In genomic region chr11:8593935-8594909, GRCh38 we compare ENCODE assay signal across 1 cellular context.
TF ChIP-seq lines count a peak whose summit lies in the region.

Gene STK33, minus strand, starts transcription at chr11:8594228. Its CDS starts 119,323 bp downstream, at chr11:8474905.

TF ChIP-seq in HepG2, 621 proteins besides CTCF, POLR2A, EP300 and RAD21 (continued from another document and continues in another):
- TF ChIP-seq, protein P1, sequence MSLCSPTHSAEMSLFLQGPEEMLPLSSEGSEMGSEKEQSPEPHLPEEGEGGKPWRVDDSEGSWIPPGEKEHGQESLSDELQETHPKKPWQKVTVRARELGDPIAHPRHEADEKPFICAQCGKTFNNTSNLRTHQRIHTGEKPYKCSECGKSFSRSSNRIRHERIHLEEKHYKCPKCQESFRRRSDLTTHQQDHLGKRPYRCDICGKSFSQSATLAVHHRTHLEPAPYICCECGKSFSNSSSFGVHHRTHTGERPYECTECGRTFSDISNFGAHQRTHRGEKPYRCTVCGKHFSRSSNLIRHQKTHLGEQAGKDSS (CRISPR knock-in tag; IDR thresholded peaks at IDR 0.05; ENCODE audit: borderline replicate concordance, low read depth) = no peak
- 0 out of 2 replicates have a peak, but pooled peaks have one; percentile 43 for TF ChIP-seq ZSCAN30 (CRISPR knock-in tag; IDR thresholded peaks at IDR 0.05)
- peak; percentile 59; the same call in 1 of the 2 replicates for TF ChIP-seq THRA (CRISPR knock-in tag; IDR thresholded peaks at IDR 0.05; ENCODE audit: borderline replicate concordance)
- TF ChIP-seq TSC22D2 (CRISPR knock-in tag; IDR thresholded peaks at IDR 0.05; ENCODE audit: borderline replicate concordance) = 0 out of 2 replicates have a peak, but pooled peaks have one; percentile 55
- TF ChIP-seq ZNF749 (CRISPR knock-in tag; IDR thresholded peaks at IDR 0.05; ENCODE audit: borderline replicate concordance) = peak; percentile 37; the same call in 1 of the 2 replicates
- peak; percentile 58 for TF ChIP-seq XRCC5 (optimal IDR thresholded peaks at IDR 0.05; ENCODE audit: low read length)
- TF ChIP-seq, protein P2, sequence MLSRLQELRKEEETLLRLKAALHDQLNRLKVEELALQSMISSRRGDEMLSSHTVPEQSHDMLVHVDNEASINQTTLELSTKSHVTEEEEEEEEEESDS (CRISPR knock-in tag; IDR thresholded peaks at IDR 0.05; ENCODE audit: borderline replicate concordance) = no peak
- TF ChIP-seq ZMYM4 (CRISPR knock-in tag; IDR thresholded peaks at IDR 0.05) = peak; percentile 54
- peak; percentile 83 for TF ChIP-seq ZNF205 (CRISPR knock-in tag; IDR thresholded peaks at IDR 0.05)
- TF ChIP-seq, protein P3, sequence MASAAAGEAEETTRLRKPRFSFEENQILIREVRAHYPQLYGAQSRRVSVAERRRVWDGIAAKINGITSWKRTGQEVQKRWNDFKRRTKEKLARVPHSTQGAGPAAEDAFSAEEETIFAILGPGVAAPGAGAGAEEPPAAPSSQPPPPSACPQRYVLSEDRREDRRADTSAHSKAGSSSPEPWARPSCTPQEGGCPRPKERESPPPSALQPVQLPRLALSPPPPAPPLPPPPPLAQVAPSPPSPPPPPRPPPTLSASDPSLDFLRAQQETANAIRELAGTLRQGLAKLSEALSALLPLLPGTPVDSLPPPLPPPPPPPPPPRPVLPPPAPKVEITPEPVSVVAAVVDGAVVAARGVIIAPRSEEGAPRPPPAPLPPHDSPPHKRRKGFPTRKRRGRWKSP (CRISPR knock-in tag; IDR thresholded peaks at IDR 0.05) = peak; percentile 13; the same call in 1 of the 2 replicates
- TF ChIP-seq ZFP36L1 (CRISPR knock-in tag; IDR thresholded peaks at IDR 0.05) = no peak
- no peak for TF ChIP-seq ZNF850 (CRISPR knock-in tag; conservative IDR thresholded peaks at IDR 0.05)
- no peak for TF ChIP-seq ZNF580 (CRISPR knock-in tag; IDR thresholded peaks at IDR 0.05; ENCODE audit: borderline replicate concordance, low read depth)
- TF ChIP-seq, protein P4, sequence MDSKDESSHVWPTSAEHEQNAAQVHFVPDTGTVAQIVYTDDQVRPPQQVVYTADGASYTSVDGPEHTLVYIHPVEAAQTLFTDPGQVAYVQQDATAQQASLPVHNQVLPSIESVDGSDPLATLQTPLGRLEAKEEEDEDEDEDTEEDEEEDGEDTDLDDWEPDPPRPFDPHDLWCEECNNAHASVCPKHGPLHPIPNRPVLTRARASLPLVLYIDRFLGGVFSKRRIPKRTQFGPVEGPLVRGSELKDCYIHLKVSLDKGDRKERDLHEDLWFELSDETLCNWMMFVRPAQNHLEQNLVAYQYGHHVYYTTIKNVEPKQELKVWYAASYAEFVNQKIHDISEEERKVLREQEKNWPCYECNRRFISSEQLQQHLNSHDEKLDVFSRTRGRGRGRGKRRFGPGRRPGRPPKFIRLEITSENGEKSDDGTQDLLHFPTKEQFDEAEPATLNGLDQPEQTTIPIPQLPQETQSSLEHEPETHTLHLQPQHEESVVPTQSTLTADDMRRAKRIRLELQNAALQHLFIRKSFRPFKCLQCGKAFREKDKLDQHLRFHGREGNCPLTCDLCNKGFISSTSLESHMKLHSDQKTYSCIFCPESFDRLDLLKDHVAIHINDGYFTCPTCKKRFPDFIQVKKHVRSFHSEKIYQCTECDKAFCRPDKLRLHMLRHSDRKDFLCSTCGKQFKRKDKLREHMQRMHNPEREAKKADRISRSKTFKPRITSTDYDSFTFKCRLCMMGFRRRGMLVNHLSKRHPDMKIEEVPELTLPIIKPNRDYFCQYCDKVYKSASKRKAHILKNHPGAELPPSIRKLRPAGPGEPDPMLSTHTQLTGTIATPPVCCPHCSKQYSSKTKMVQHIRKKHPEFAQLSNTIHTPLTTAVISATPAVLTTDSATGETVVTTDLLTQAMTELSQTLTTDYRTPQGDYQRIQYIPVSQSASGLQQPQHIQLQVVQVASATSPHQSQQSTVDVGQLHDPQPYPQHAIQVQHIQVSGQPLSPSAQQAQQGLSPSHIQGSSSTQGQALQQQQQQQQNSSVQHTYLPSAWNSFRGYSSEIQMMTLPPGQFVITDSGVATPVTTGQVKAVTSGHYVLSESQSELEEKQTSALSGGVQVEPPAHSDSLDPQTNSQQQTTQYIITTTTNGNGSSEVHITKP (CRISPR knock-in tag; IDR thresholded peaks at IDR 0.05; ENCODE audit: low read depth) = peak; percentile 50; the same call in 1 of the 2 replicates
- peak; percentile 66; the same call in 1 of the 2 replicates for TF ChIP-seq KDM5B (CRISPR knock-in tag; IDR thresholded peaks at IDR 0.05; ENCODE audit: borderline replicate concordance)
- 0 out of 2 replicates have a peak, but pooled peaks have one; percentile 20 for TF ChIP-seq YEATS2 (CRISPR knock-in tag; IDR thresholded peaks at IDR 0.05; ENCODE audit: borderline replicate concordance)
- TF ChIP-seq, protein P5, sequence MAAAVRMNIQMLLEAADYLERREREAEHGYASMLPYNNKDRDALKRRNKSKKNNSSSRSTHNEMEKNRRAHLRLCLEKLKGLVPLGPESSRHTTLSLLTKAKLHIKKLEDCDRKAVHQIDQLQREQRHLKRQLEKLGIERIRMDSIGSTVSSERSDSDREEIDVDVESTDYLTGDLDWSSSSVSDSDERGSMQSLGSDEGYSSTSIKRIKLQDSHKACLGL (CRISPR knock-in tag; IDR thresholded peaks at IDR 0.05) = peak; percentile 29; the same call in 1 of the 2 replicates
- TF ChIP-seq TCF12 (IDR thresholded peaks at IDR 0.05) = no peak
- peak; percentile 63; the same call in 1 of the 2 replicates for TF ChIP-seq TCF12 (CRISPR knock-in tag; IDR thresholded peaks at IDR 0.05)
- 0 out of 2 replicates have a peak, but pooled peaks have one; percentile 9 for TF ChIP-seq SOX5 (CRISPR knock-in tag; IDR thresholded peaks at IDR 0.05; ENCODE audit: borderline replicate concordance)
- peak; percentile 74 for TF ChIP-seq RBFOX2 (IDR thresholded peaks at IDR 0.05; ENCODE audit: low read depth, low read length)
- no peak for TF ChIP-seq ZNF414 (CRISPR knock-in tag; IDR thresholded peaks at IDR 0.05)
- peak; percentile 84 for TF ChIP-seq KMT2A (CRISPR knock-in tag; IDR thresholded peaks at IDR 0.05)
- 0 out of 2 replicates have a peak, but pooled peaks have one; percentile 24 for TF ChIP-seq ZNF607 (CRISPR knock-in tag; IDR thresholded peaks at IDR 0.05; ENCODE audit: borderline replicate concordance)
- peak; percentile 72; the same call in 1 of the 2 replicates for TF ChIP-seq ZNF230 (CRISPR knock-in tag; IDR thresholded peaks at IDR 0.05)
- TF ChIP-seq PAX8 (CRISPR knock-in tag; IDR thresholded peaks at IDR 0.05; ENCODE audit: borderline replicate concordance) = no peak
- TF ChIP-seq, protein P6, sequence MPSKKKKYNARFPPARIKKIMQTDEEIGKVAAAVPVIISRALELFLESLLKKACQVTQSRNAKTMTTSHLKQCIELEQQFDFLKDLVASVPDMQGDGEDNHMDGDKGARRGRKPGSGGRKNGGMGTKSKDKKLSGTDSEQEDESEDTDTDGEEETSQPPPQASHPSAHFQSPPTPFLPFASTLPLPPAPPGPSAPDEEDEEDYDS (CRISPR knock-in tag; IDR thresholded peaks at IDR 0.05) = 0 out of 2 replicates have a peak, but pooled peaks have one; percentile 14
- TF ChIP-seq ZMAT3 (CRISPR knock-in tag; conservative IDR thresholded peaks at IDR 0.05) = 0 out of 2 replicates have a peak, but pooled peaks have one; percentile 24
- no peak for TF ChIP-seq ZNF329 (CRISPR knock-in tag; IDR thresholded peaks at IDR 0.05; ENCODE audit: low read depth)
- TF ChIP-seq ZNF235 (CRISPR knock-in tag; IDR thresholded peaks at IDR 0.05; ENCODE audit: borderline replicate concordance) = 0 out of 2 replicates have a peak, but pooled peaks have one; percentile 47
- no peak for TF ChIP-seq ZBTB1 (CRISPR knock-in tag; IDR thresholded peaks at IDR 0.05; ENCODE audit: borderline replicate concordance)
- no peak for TF ChIP-seq ZNF296 (CRISPR knock-in tag; conservative IDR thresholded peaks at IDR 0.05)
- no peak for TF ChIP-seq ZNF652 (CRISPR knock-in tag; IDR thresholded peaks at IDR 0.05; ENCODE audit: borderline replicate concordance, low read depth)
- TF ChIP-seq MZF1 (CRISPR knock-in tag; IDR thresholded peaks at IDR 0.05; ENCODE audit: borderline replicate concordance) = no peak
- 0 out of 2 replicates have a peak, but pooled peaks have one; percentile 31 for TF ChIP-seq ZNF567 (CRISPR knock-in tag; IDR thresholded peaks at IDR 0.05; ENCODE audit: borderline replicate concordance)
- no peak for TF ChIP-seq REST (IDR thresholded peaks at IDR 0.05; ENCODE audit: borderline replicate concordance in 1 of 2, low read depth in 1 of 2, low read length in 2 of 2)
- TF ChIP-seq, protein P7, sequence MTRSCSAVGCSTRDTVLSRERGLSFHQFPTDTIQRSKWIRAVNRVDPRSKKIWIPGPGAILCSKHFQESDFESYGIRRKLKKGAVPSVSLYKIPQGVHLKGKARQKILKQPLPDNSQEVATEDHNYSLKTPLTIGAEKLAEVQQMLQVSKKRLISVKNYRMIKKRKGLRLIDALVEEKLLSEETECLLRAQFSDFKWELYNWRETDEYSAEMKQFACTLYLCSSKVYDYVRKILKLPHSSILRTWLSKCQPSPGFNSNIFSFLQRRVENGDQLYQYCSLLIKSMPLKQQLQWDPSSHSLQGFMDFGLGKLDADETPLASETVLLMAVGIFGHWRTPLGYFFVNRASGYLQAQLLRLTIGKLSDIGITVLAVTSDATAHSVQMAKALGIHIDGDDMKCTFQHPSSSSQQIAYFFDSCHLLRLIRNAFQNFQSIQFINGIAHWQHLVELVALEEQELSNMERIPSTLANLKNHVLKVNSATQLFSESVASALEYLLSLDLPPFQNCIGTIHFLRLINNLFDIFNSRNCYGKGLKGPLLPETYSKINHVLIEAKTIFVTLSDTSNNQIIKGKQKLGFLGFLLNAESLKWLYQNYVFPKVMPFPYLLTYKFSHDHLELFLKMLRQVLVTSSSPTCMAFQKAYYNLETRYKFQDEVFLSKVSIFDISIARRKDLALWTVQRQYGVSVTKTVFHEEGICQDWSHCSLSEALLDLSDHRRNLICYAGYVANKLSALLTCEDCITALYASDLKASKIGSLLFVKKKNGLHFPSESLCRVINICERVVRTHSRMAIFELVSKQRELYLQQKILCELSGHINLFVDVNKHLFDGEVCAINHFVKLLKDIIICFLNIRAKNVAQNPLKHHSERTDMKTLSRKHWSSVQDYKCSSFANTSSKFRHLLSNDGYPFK (CRISPR knock-in tag; IDR thresholded peaks at IDR 0.05; ENCODE audit: borderline replicate concordance) = peak; percentile 41; the same call in 1 of the 2 replicates
- TF ChIP-seq PAWR (CRISPR knock-in tag; IDR thresholded peaks at IDR 0.05; ENCODE audit: borderline replicate concordance) = no peak
- no peak for TF ChIP-seq ZNF7 (CRISPR knock-in tag; IDR thresholded peaks at IDR 0.05)
- TF ChIP-seq, protein P8, sequence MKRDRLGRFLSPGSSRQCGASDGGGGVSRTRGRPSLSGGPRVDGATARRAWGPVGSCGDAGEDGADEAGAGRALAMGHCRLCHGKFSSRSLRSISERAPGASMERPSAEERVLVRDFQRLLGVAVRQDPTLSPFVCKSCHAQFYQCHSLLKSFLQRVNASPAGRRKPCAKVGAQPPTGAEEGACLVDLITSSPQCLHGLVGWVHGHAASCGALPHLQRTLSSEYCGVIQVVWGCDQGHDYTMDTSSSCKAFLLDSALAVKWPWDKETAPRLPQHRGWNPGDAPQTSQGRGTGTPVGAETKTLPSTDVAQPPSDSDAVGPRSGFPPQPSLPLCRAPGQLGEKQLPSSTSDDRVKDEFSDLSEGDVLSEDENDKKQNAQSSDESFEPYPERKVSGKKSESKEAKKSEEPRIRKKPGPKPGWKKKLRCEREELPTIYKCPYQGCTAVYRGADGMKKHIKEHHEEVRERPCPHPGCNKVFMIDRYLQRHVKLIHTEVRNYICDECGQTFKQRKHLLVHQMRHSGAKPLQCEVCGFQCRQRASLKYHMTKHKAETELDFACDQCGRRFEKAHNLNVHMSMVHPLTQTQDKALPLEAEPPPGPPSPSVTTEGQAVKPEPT (CRISPR knock-in tag; IDR thresholded peaks at IDR 0.05; ENCODE audit: low read depth) = peak; percentile 34; the same call in 1 of the 2 replicates
- 0 out of 2 replicates have a peak, but pooled peaks have one; percentile 24 for TF ChIP-seq ZNF792 (CRISPR knock-in tag; IDR thresholded peaks at IDR 0.05)
